In genomic region chr10:81885491-81885890, GRCh38 we compare ENCODE assay signal across 36 cellular contexts. TPM values are rescaled to one million over a fixed set of nuclear protein-coding genes. Genes with fewer than 3 reads are reported as not detected.
"Had no signal": no experiment of that assay in that cellular context is flagged by ENCODE, and none has a peak within 500 bp of the region (broad histone marks: within the 10 kb centered on the region; RNA-seq: fewer than 3 reads in every experiment).

No MANE protein-coding gene starts in this region.

- H3K4me1 ChIP-seq: adrenal gland, ascending aorta, body of pancreas, breast epithelium had no signal

- H3K9me3 ChIP-seq: adrenal gland, ascending aorta, body of pancreas, breast epithelium had no signal

- ATAC-seq: activated naive CD4-positive, alpha-beta T cell treated with anti-CD3 and anti-CD28 coated beads, Interleukin-2, amount 50 U/mL, for 72 hours; activated naive CD8-positive, alpha-beta T cell treated with anti-CD3 and anti-CD28 coated beads, Interleukin-2, amount 50 U/mL, for 24 hours; activated T-cell treated with anti-CD3 and anti-CD28 coated beads, Interleukin-2, amount 50 U/mL, for 4 hours; activated T-cell treated with anti-CD3 and anti-CD28 coated beads, Interleukin-2, amount 50 U/mL, for 72 hours; activated T-helper 17 cell treated with anti-CD3 and anti-CD28 coated beads, Interleukin-2, amount 50 U/mL, for 72 hours; body of pancreas had no signal

- H3K36me3 ChIP-seq: adrenal gland, ascending aorta, brain microvascular endothelial cell, breast epithelium, cardiac muscle cell had no signal

- H3K27me3 ChIP-seq: adrenal gland, ascending aorta, body of pancreas, brain microvascular endothelial cell, breast epithelium, cardiac muscle cell had no signal

- H3K4me3 ChIP-seq: adrenal gland, ascending aorta, body of pancreas, breast epithelium, cardiac muscle cell had no signal

- H3K27ac ChIP-seq: adrenal gland, ascending aorta, body of pancreas, brain microvascular endothelial cell, breast epithelium, cardiac muscle cell had no signal

- DNase-seq: activated effector memory CD4-positive, alpha-beta T cell treated with anti-CD3 and anti-CD28 coated beads, Interleukin-2, amount 50 U/mL, for 16 hours; activated effector memory CD4-positive, alpha-beta T cell treated with Interleukin-2 at 50 U/mL for 16 hours; activated gamma-delta T cell; activated gamma-delta T cell treated with Interleukin-2 at 50 U/mL for 16 hours; activated naive CD4-positive, alpha-beta T cell; activated naive CD4-positive, alpha-beta T cell treated with anti-CD3 and anti-CD28 coated beads for 36 hours; activated naive CD4-positive, alpha-beta T cell treated with anti-CD3 and anti-CD28 coated beads, Interleukin-2, amount 10 ng/mL, durations not matched to agents 7 days and 5 days; activated naive CD4-positive, alpha-beta T cell treated with anti-CD3 and anti-CD28 coated beads, Interleukin-2, amount 50 U/mL, for 16 hours; activated naive CD4-positive, alpha-beta T cell treated with Interleukin-2 at 50 U/mL for 16 hours; activated naive CD8-positive, alpha-beta T cell treated with anti-CD3 and anti-CD28 coated beads for 36 hours; activated naive CD8-positive, alpha-beta T cell treated with anti-CD3 and anti-CD28 coated beads, Interleukin-2, amount 10 ng/mL, durations not matched to agents 7 days and 5 days; activated naive CD8-positive, alpha-beta T cell treated with anti-CD3 and anti-CD28 coated beads, Interleukin-2, amount 50 U/mL, for 24 hours; activated T-cell treated with anti-CD3 and anti-CD28 coated beads, Interleukin-2, amount 50 U/mL, for 24 hours; activated T-cell treated with anti-CD3 and anti-CD28 coated beads, Interleukin-2, amount 50 U/mL, for 4 hours; activated T-cell treated with anti-CD3 and anti-CD28 coated beads, Interleukin-2, amount 50 U/mL, for 48 hours; activated T-cell treated with anti-CD3 and anti-CD28 coated beads, Interleukin-2, amount 50 U/mL, for 72 hours; adrenal gland; amniotic stem cell; amygdala; anterior cingulate cortex; aorta; body of pancreas; brain microvascular endothelial cell; caudate nucleus; central memory CD4-positive, alpha-beta T cell; cerebellar nuclear complex had no signal

- FAIRE-seq: astrocyte, bronchial epithelial cell had no signal

RNA-seq across cellular contexts. Expression of gene NRG3, which starts 10.5 kb away (rescaled TPM):
- total RNA-seq: activated naive CD4-positive, alpha-beta T cell treated with anti-CD3 and anti-CD28 coated beads for 36 hours; activated naive CD4-positive, alpha-beta T cell treated with anti-CD3 and anti-CD28 coated beads, Interleukin-2, amount 50 U/mL, for 72 hours; activated naive CD8-positive, alpha-beta T cell treated with anti-CD3 and anti-CD28 coated beads for 36 hours; activated naive CD8-positive, alpha-beta T cell treated with anti-CD3 and anti-CD28 coated beads, Interleukin-2, amount 10 ng/mL, durations not matched to agents 7 days and 5 days; activated T-cell treated with anti-CD3 and anti-CD28 coated beads, Interleukin-2, amount 50 U/mL, for 4 hours; activated T-cell treated with anti-CD3 and anti-CD28 coated beads, Interleukin-2, amount 50 U/mL, for 72 hours; activated T-helper 1 cell treated with anti-CD3 and anti-CD28 coated beads, Interleukin-12 subunit alpha, Interleukin-12 subunit beta, Interleukin-2, Interleukin-4 antibody, amounts not matched to agents 30 ng/mL and 10 ng/mL and 1 ng/mL, durations not matched to agents 14 hours and 24 hours and 36 hours; activated T-helper 17 cell treated with anti-CD3 and anti-CD28 coated beads, Interleukin-2, amount 50 U/mL, for 72 hours; activated T-helper 2 cell treated with anti-CD3 and anti-CD28 coated beads, Interferon-gamma antibody, Interleukin-2, Interleukin-4, amounts not matched to agents 10 μg/mL and 5 μg/mL and 100 μg/mL, durations not matched to agents 14 hours and 24 hours and 36 hours; bronchial epithelial cell; chondrocyte had no signal
